Comparison of ENCODE assay signal across 8 cellular contexts in genomic region chr2:24792874-24793751, GRCh38. TPM values are rescaled to one million over a fixed set of nuclear protein-coding genes. Genes with fewer than 3 reads are reported as not detected.
A peak's percentile ranks its signal among the peaks of the same experiment; 100 is the strongest.
DNase-seq lines count a peak whose midpoint lies in the region; ATAC-seq and TF ChIP-seq lines count a peak whose summit lies in the region.

CENPO (plus strand) TSS chr2:24793425; CDS start chr2:24793920, 495 bp downstream.
PTRHD1 (minus strand) TSS chr2:24793391; CDS start chr2:24793377, 14 bp downstream.

- TF ChIP-seq RAD21 in Ishikawa (IDR thresholded peaks at IDR 0.05; ENCODE audit: low read depth): peak; percentile 8; the same call in 1 of the 2 replicates

- TF ChIP-seq CTCF in epithelial cell of esophagus (IDR thresholded peaks at IDR 0.05; ENCODE audit: insufficient read depth, low read depth, low read length, missing control alignments) (peak; percentile 74), mucosa of descending colon (IDR thresholded peaks at IDR 0.05) (peak; percentile 60)

- H3K4me3 ChIP-seq in epithelial cell of esophagus (ENCODE audit: low read length): peak within 1 kb of the TSS; percentile 78
- H3K4me3 ChIP-seq in mucosa of descending colon: peak within 1 kb of the TSS; percentile 48

- ATAC-seq in GM21576 (IDR thresholded peaks at IDR 0.05; ENCODE audit: unreplicated experiment) (peak; percentile 87), mucosa of descending colon (peak; percentile 98)

- intact Hi-C loops in mucosa of descending colon (cut with DNase I, micrococcal nuclease): no loop called here

- no peaks in the 10 kb centered on the region for H3K36me3 ChIP-seq in mucosa of descending colon (ENCODE audit: low read depth)

- DNase-seq in DMS53 (lab: John Stamatoyannopoulos, UW) (peak; percentile 96), OCI-M2 (lab: John Stamatoyannopoulos, UW; ENCODE audit: unreplicated experiment) (peak; percentile 91), activated T-cell treated with anti-CD3 and anti-CD28 coated beads for 4 hours (peak; percentile 90), epithelial cell of esophagus (ENCODE audit: low read depth) (peak; percentile 98), mucosa of descending colon (peak; percentile 96 to 98 (median 98))
- peak; percentile 91 for DNase-seq in stimulated activated CD8-positive, alpha-beta memory T cell treated with anti-CD3 and anti-CD28 coated beads, Interleukin-4, amount 100 ng/mL, for 24 hours (ENCODE audit: low read depth)

- H3K4me1 ChIP-seq in mucosa of descending colon (ENCODE audit: low read depth): peaks cover 7% of the 10 kb centered on the region

- TF ChIP-seq EP300 in Ishikawa (IDR thresholded peaks at IDR 0.05; ENCODE audit: borderline replicate concordance): no peak

- no peaks in the 10 kb centered on the region for H3K9me3 ChIP-seq in mucosa of descending colon

TF ChIP-seq in Ishikawa, 13 proteins besides CTCF, POLR2A, EP300 and RAD21:
- peak; percentile 86 for TF ChIP-seq MAX (IDR thresholded peaks at IDR 0.05)
- no peak for TF ChIP-seq NFIC (IDR thresholded peaks at IDR 0.05)
- no peak for TF ChIP-seq TEAD4 (IDR thresholded peaks at IDR 0.05)
- peak; percentile 58 for TF ChIP-seq TAF1 (IDR thresholded peaks at IDR 0.05; ENCODE audit: low read depth)
- peak; percentile 72 for TF ChIP-seq TCF12 (IDR thresholded peaks at IDR 0.05; ENCODE audit: low read depth)
- no peak for TF ChIP-seq REST (IDR thresholded peaks at IDR 0.05; ENCODE audit: low read depth)
- TF ChIP-seq ZBTB7A (IDR thresholded peaks at IDR 0.05; ENCODE audit: low read depth): no peak
- no peak for TF ChIP-seq CREB1 (IDR thresholded peaks at IDR 0.05; ENCODE audit: low read depth)
- TF ChIP-seq YY1 (IDR thresholded peaks at IDR 0.05; ENCODE audit: low read depth): peak; percentile 99
- TF ChIP-seq FOXM1 (IDR thresholded peaks at IDR 0.05; ENCODE audit: borderline replicate concordance, low read depth): peak; percentile 73; the same call in 1 of the 2 replicates
- no peak; the same call in 1 of the 2 replicates for TF ChIP-seq CEBPB (IDR thresholded peaks at IDR 0.05)
- peak; percentile 76 for TF ChIP-seq EGR1 (IDR thresholded peaks at IDR 0.05)
- TF ChIP-seq, protein P1, sequence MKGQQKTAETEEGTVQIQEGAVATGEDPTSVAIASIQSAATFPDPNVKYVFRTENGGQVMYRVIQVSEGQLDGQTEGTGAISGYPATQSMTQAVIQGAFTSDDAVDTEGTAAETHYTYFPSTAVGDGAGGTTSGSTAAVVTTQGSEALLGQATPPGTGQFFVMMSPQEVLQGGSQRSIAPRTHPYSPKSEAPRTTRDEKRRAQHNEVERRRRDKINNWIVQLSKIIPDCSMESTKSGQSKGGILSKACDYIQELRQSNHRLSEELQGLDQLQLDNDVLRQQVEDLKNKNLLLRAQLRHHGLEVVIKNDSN (IDR thresholded peaks at IDR 0.05): no peak
TF ChIP-seq in Ishikawa: peak in this region for 6.

RNA-seq across cellular contexts. Expression of gene CENPO, which starts in this region (rescaled TPM):
- 10 to 100 TPM in 2 of 3 donors, 1 to 10 TPM in 1; 6.0 to 15.7 (median 13.4) TPM for total RNA-seq in mucosa of descending colon

RNA-seq across cellular contexts. Expression of gene PTRHD1, which starts in this region (rescaled TPM):
- 10 to 100 TPM; 19.6 to 43.4 (median 41.9) TPM for total RNA-seq in mucosa of descending colon

Comparison
In these comparisons a context has a peak if more than half of its experiments do, and no peak if none do; other contexts are left out.
1. Peak in every context shown above with its lines: DNase-seq, ATAC-seq and H3K4me3 ChIP-seq.